ENCODE assay signal across 8 cellular contexts in the genomic region with DNA sequence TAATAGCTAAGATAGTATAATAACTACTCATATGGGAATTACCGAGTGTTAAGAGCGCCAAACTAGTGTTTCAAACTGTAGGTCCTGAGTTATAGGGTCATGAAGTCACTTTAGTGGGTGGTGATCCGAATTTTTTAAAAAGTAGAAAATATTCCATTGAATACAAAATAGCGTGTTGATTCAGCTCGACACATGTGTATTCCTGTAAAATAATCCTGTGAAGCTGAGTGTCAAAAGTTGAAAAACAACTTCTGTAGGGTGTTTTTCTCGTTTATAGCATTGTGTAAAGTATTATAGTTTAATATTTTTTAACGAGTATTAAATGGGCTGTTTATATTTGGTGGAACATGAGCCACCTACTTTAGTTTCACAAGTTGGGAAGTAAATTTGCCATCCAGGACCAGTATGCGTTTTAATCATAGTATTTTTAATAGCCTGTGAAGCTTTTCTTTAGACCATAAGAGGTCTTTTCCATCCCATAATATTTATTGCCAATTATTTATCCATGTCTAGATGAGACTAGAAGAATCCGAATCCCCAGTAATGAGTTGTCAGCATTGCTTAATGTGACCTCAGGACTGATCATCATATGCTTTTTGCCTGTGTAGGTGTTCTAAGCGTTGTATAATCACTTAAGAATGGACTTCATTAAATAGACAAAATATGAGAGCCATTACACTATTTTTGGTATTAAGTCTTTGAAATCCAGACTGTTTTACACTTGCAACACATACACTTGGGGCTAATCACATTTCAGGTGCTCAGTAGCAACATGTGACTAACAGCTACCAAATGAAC.
A peak's percentile ranks its signal among the peaks of the same experiment; 100 is the strongest.
DNase-seq lines count a peak whose midpoint lies in the region; ATAC-seq, FAIRE-seq and TF ChIP-seq lines count a peak whose summit lies in the region.

No MANE protein-coding gene starts in this region.

- H3K4me3 ChIP-seq in AG10803 (ENCODE audit: low read length) (peak overlapping the region; percentile 84), mucosa of descending colon (no peak overlapping the region)

- peaks cover 4% of the 10 kb centered on the region for H3K36me3 ChIP-seq in mucosa of descending colon (ENCODE audit: low read depth)

- DNase-seq in AG10803 (ENCODE audit: low read depth) (peak; percentile 24), natural killer cell (no peak), GM19240 (ENCODE audit: insufficient read length, low spot score) (no peak), AML-193 (lab: John Stamatoyannopoulos, UW) (no peak), HTR-8/SVneo (ENCODE audit: insufficient read length, low spot score) (no peak), mucosa of descending colon (no peak)
- DNase-seq in central memory CD8-positive, alpha-beta T cell (ENCODE audit: low spot score in 2 of 2), result no peak

- H3K4me1 ChIP-seq in mucosa of descending colon (ENCODE audit: low read depth), result peaks cover 49% of the 10 kb centered on the region

- ATAC-seq in central memory CD8-positive, alpha-beta T cell (replicated peaks; ENCODE audit: extremely low read depth, poor library complexity, severe bottlenecking), result no peak
- ATAC-seq in natural killer cell, result no peak
- no peak for ATAC-seq in mucosa of descending colon

- H3K36me3 Mint-ChIP-seq in IgD-negative memory B cell, result peaks cover 2% of the 10 kb centered on the region
- peaks cover 17% of the 10 kb centered on the region for H3K36me3 Mint-ChIP-seq in central memory CD8-positive, alpha-beta T cell (ENCODE audit: insufficient read depth)
- no peaks in the 10 kb centered on the region for H3K36me3 Mint-ChIP-seq in natural killer cell

- H3K9me3 Mint-ChIP-seq in IgD-negative memory B cell, result no peaks in the 10 kb centered on the region
- no peaks in the 10 kb centered on the region for H3K9me3 Mint-ChIP-seq in central memory CD8-positive, alpha-beta T cell
- H3K9me3 Mint-ChIP-seq in natural killer cell, result no peaks in the 10 kb centered on the region

- H3K27me3 Mint-ChIP-seq in IgD-negative memory B cell (no peaks in the 10 kb centered on the region), natural killer cell (ENCODE audit: low read depth in 2 of 2) (no peaks in the 10 kb centered on the region)
- H3K27me3 Mint-ChIP-seq in central memory CD8-positive, alpha-beta T cell, result no peaks in the 10 kb centered on the region

- TF ChIP-seq CTCF in AG10803 (conservative IDR thresholded peaks at IDR 0.05; ENCODE audit: low read length) (no peak), natural killer cell (IDR thresholded peaks at IDR 0.05) (no peak), mucosa of descending colon (IDR thresholded peaks at IDR 0.05) (no peak)

- H3K4me1 Mint-ChIP-seq in IgD-negative memory B cell, result peaks cover 43 to 52% (median 47%) of the 10 kb centered on the region in 3 donors
- H3K4me1 Mint-ChIP-seq in central memory CD8-positive, alpha-beta T cell, result peaks cover 57% of the 10 kb centered on the region
- H3K4me1 Mint-ChIP-seq in natural killer cell, result peaks cover 57 to 68% of the 10 kb centered on the region in 2 donors

- H3K4me3 Mint-ChIP-seq in IgD-negative memory B cell, result peak overlapping the region; percentile 87 to 98 (median 94)
- peak overlapping the region; percentile 87 for H3K4me3 Mint-ChIP-seq in central memory CD8-positive, alpha-beta T cell
- H3K4me3 Mint-ChIP-seq in natural killer cell, result peak overlapping the region; percentile 88

- H3K9me3 ChIP-seq in mucosa of descending colon, result no peaks in the 10 kb centered on the region

- intact Hi-C loops in natural killer cell (cut with micrococcal nuclease), result no loop called here
- intact Hi-C loops in mucosa of descending colon (cut with DNase I, micrococcal nuclease), result no loop called here

- FAIRE-seq in HTR-8/SVneo (lab: Jason Lieb, UNC), result no peak

- H3K27ac Mint-ChIP-seq in IgD-negative memory B cell (peak overlapping the region; percentile 72 to 98 (median 95)), natural killer cell (peak overlapping the region; percentile 92 to 94)
- H3K27ac Mint-ChIP-seq in central memory CD8-positive, alpha-beta T cell (ENCODE audit: low read depth), result no peak overlapping the region
